9 cellular contexts compared by ENCODE assay signal in genomic region chr3:102673271-102674115, GRCh38.
DNase-seq lines count a peak whose midpoint lies in the region; ATAC-seq and TF ChIP-seq lines count a peak whose summit lies in the region.
"Had no signal": no experiment of that assay in that cellular context is flagged by ENCODE, and none has a peak within 500 bp of the region (broad histone marks: within the 10 kb centered on the region; RNA-seq: fewer than 3 reads in every experiment).

No MANE protein-coding gene starts in this region.

- no peak for TF ChIP-seq POLR2A in HCT116 (IDR thresholded peaks at IDR 0.05; ENCODE audit: borderline replicate concordance, extremely low read depth, insufficient read depth, insufficient read length)
- no peak for TF ChIP-seq POLR2A in suprapubic skin (IDR thresholded peaks at IDR 0.05)

- intact Hi-C loops in HCT116 (cut with micrococcal nuclease) (loop anchor here (1.0 to 10.0 kb wide), 4 partner anchors 68 to 621 kb away; no protein-coding TSS in a partner anchor), posterior cingulate gyrus (cut with DNase I) (no loop called here)

- POLR2A ChIA-PET in HCT116 (lab: Charles Lee), result no interaction called here

- DNase-seq in HCT116 (ENCODE audit: low read depth, low spot score) (peak; percentile 46), MG63 (peak; percentile 40), RWPE2 (ENCODE audit: low spot score) (no peak), glomerular visceral epithelial cell (ENCODE audit: extremely low spot score) (peak; percentile 64), posterior cingulate gyrus (peak; percentile 47 to 93 (median 68)), suprapubic skin (ENCODE audit: low spot score in 2 of 2) (no peak)
- peak; percentile 16 for DNase-seq in activated gamma-delta T cell treated with anti-CD3 and anti-CD28 coated beads, Interleukin-2, amount 50 U/mL, for 16 hours (ENCODE audit: low read depth)

- no peak for TF ChIP-seq EP300 in suprapubic skin (IDR thresholded peaks at IDR 0.05)

- H3K27me3 ChIP-seq in HCT116 (ENCODE audit: insufficient read depth, low read length) (no peaks in the 10 kb centered on the region), MG63 (no peaks in the 10 kb centered on the region), RWPE2 (ENCODE audit: insufficient read depth, poor library complexity, severe bottlenecking) (peaks cover 10% of the 10 kb centered on the region), suprapubic skin (peaks cover 3% of the 10 kb centered on the region)
- H3K27me3 ChIP-seq: neutrophil had no signal

- no peaks in the 10 kb centered on the region for H3K9me3 ChIP-seq in HCT116 (ENCODE audit: control insufficient read depth in 1 of 2, insufficient read depth in 1 of 2, low read depth in 1 of 2, low read length in 2 of 2)
- no peaks in the 10 kb centered on the region for H3K9me3 ChIP-seq in MG63
- no peaks in the 10 kb centered on the region for H3K9me3 ChIP-seq in RWPE2 (ENCODE audit: severe bottlenecking)
- no peaks in the 10 kb centered on the region for H3K9me3 ChIP-seq in suprapubic skin
- H3K9me3 ChIP-seq: neutrophil had no signal

- H3K4me3 ChIP-seq in GM08714 (ENCODE audit: low read length), result peak overlapping the region; percentile 34; the same call in 1 of the 2 replicates
- H3K4me3 ChIP-seq in HCT116 (replicated peaks in 1 of 2; ENCODE audit: low read depth in 1 of 2, low read length in 2 of 2), result peak overlapping the region; percentile 4 to 7; a peak in 1 of 4 replicates
- peak overlapping the region; percentile 3; the same call in 1 of the 2 replicates for H3K4me3 ChIP-seq in MG63
- H3K4me3 ChIP-seq in RWPE2 (ENCODE audit: severe bottlenecking), result no peak overlapping the region
- no peak overlapping the region for H3K4me3 ChIP-seq in suprapubic skin

- peak overlapping the region; percentile 58 for H3K4me2 ChIP-seq in HCT116 (ENCODE audit: low read length)

- H3K36me3 ChIP-seq in HCT116 (ENCODE audit: control insufficient read depth in 1 of 2, insufficient read depth in 2 of 2, low read length in 2 of 2) (no peaks in the 10 kb centered on the region), MG63 (no peaks in the 10 kb centered on the region), RWPE2 (ENCODE audit: low read depth) (no peaks in the 10 kb centered on the region), suprapubic skin (no peaks in the 10 kb centered on the region)
- H3K36me3 ChIP-seq: neutrophil had no signal

- no peaks in the 10 kb centered on the region for H3K9me2 ChIP-seq in HCT116 (ENCODE audit: insufficient read depth)

- TF ChIP-seq CTCF in HCT116 (IDR thresholded peaks at IDR 0.05 in 2 of 3, conservative IDR thresholded peaks at IDR 0.05 in 1 of 3; ENCODE audit: borderline replicate concordance in 1 of 3, insufficient read depth in 1 of 3, low read depth in 2 of 3, low read length in 2 of 3), result peak; percentile 65 to 92 (median 79); a peak in 5 of 6 replicates
- TF ChIP-seq CTCF in RWPE2 (IDR thresholded peaks at IDR 0.05; ENCODE audit: poor library complexity, severe bottlenecking), result peak; percentile 88
- peak in 1 of 2 donors; percentile 62 for TF ChIP-seq CTCF in suprapubic skin (IDR thresholded peaks at IDR 0.05)

- no peaks in the 10 kb centered on the region for H3K79me2 ChIP-seq in HCT116 (ENCODE audit: insufficient read depth, low read length)

- WGBS in suprapubic skin, result 10% methylated on average over 16 of the region's 16 CpGs

- H3K4me1 ChIP-seq in HCT116 (ENCODE audit: control insufficient read depth in 1 of 2, insufficient read depth in 2 of 2, low read length in 2 of 2) (peaks cover 0 to 4% of the 10 kb centered on the region in 2 experiments; a peak in 1 of 4 replicates), RWPE2 (ENCODE audit: insufficient read depth, poor library complexity, severe bottlenecking) (no peaks in the 10 kb centered on the region), suprapubic skin (peaks cover 6% of the 10 kb centered on the region)

- CTCF ChIA-PET in HCT116 (lab: Charles Lee), result interaction anchor here (0.8 to 3.9 kb wide), 16 partner anchors 8 to 1029 kb away, joined by 3 to 52 read pairs (median 5); no protein-coding TSS in a partner anchor

- peak overlapping the region; percentile 80 for H2AFZ ChIP-seq in HCT116 (ENCODE audit: low read depth, low read length, poor library complexity, severe bottlenecking)

- RAD21 ChIA-PET in HCT116 (lab: Charles Lee; ENCODE audit: low non-redundant PET in 1 of 2, low total read pairs in 2 of 2, uncharacterized antibody in 2 of 2, unreplicated experiment in 2 of 2), result interaction anchor here (0.6 to 1.4 kb wide), 5 partner anchors 10 to 444 kb away, joined by 3 to 5 read pairs (median 4); no protein-coding TSS in a partner anchor

- TF ChIP-seq RAD21 in HCT116 (IDR thresholded peaks at IDR 0.05; ENCODE audit: low read depth), result peak; percentile 88

- ATAC-seq in HCT116 (peak; percentile 76), RWPE2 (ENCODE audit: low read depth) (peak; percentile 62; the same call in 2 of the 3 replicates)

- H4K20me1 ChIP-seq in HCT116 (ENCODE audit: insufficient read depth), result no peaks in the 10 kb centered on the region

- H3K27ac ChIP-seq in HCT116 (ENCODE audit: low read depth, low read length), result no peak overlapping the region
- no peak overlapping the region for H3K27ac ChIP-seq in RWPE2 (ENCODE audit: poor library complexity, severe bottlenecking)
- no peak overlapping the region for H3K27ac ChIP-seq in suprapubic skin
- H3K27ac ChIP-seq: neutrophil had no signal

- H3K9ac ChIP-seq in HCT116 (ENCODE audit: low read length), result no peak overlapping the region

- BruUV-seq in HCT116 (replicated peaks; lab: Mats Ljungman, UMichigan), result no TSS peak

TF ChIP-seq in HCT116, 20 proteins besides CTCF, POLR2A, EP300 and RAD21 (continues in another document):
- TF ChIP-seq REST (IDR thresholded peaks at IDR 0.05; ENCODE audit: low read depth), result no peak
- TF ChIP-seq TCF7L2 (IDR thresholded peaks at IDR 0.05; ENCODE audit: borderline replicate concordance, extremely low read depth, insufficient read depth, insufficient read length), result no peak
- no peak for TF ChIP-seq CEBPB (IDR thresholded peaks at IDR 0.05; ENCODE audit: low read depth)
- TF ChIP-seq SRF (IDR thresholded peaks at IDR 0.05; ENCODE audit: low read depth), result no peak
- TF ChIP-seq ZBTB33 (IDR thresholded peaks at IDR 0.05; ENCODE audit: extremely low read depth, insufficient replicate concordance, low read length), result no peak
- no peak for TF ChIP-seq EZH2phosphoT487 (IDR thresholded peaks at IDR 0.05; ENCODE audit: borderline replicate concordance)
- TF ChIP-seq JUND (IDR thresholded peaks at IDR 0.05), result no peak
- no peak for TF ChIP-seq POLR2AphosphoS5 (IDR thresholded peaks at IDR 0.05; ENCODE audit: low read depth, low read length)
- no peak for TF ChIP-seq ZFX (IDR thresholded peaks at IDR 0.05)
- TF ChIP-seq EGR1 (IDR thresholded peaks at IDR 0.05; ENCODE audit: low read depth), result no peak
- TF ChIP-seq FOSL1 (IDR thresholded peaks at IDR 0.05; ENCODE audit: low read depth), result no peak
- TF ChIP-seq ZNF274 (IDR thresholded peaks at IDR 0.05; ENCODE audit: low read depth, low read length), result no peak
- TF ChIP-seq YY1 (IDR thresholded peaks at IDR 0.05; ENCODE audit: extremely low read depth, insufficient replicate concordance, low read depth, low read length), result no peak
- no peak for TF ChIP-seq MAX (IDR thresholded peaks at IDR 0.05)
- TF ChIP-seq CBX3 (IDR thresholded peaks at IDR 0.05; ENCODE audit: low read depth), result no peak
- TF ChIP-seq ELF1 (IDR thresholded peaks at IDR 0.05; ENCODE audit: borderline replicate concordance, low read depth), result no peak
- TF ChIP-seq SP1 (IDR thresholded peaks at IDR 0.05; ENCODE audit: low read depth), result no peak

Comparison
In these comparisons a context has a peak if more than half of its experiments do, and no peak if none do; other contexts are left out.
1. H3K4me3 ChIP-seq: peak in GM08714 (single experiment), HCT116 (2 of 2) and MG63 (single experiment); none in RWPE2 (single experiment) and suprapubic skin (single experiment).
2. DNase-seq: peak in HCT116 (single experiment), MG63 (single experiment), activated gamma-delta T cell treated with anti-CD3 and anti-CD28 coated beads, Interleukin-2, amount 50 U/mL, for 16 hours (single experiment), glomerular visceral epithelial cell (single experiment) and posterior cingulate gyrus (10 of 10); none in RWPE2 (single experiment) and suprapubic skin (0 of 2).